Comparison of ENCODE assay signal across 1 cellular context in genomic region chr13:98202026-98202425, GRCh38.
TF ChIP-seq lines count a peak whose summit lies in the region.

No MANE protein-coding gene starts in this region.

TF ChIP-seq in HepG2, 621 proteins besides CTCF, POLR2A, EP300 and RAD21 (continued from another document and continues in another):
- TF ChIP-seq, protein P1, sequence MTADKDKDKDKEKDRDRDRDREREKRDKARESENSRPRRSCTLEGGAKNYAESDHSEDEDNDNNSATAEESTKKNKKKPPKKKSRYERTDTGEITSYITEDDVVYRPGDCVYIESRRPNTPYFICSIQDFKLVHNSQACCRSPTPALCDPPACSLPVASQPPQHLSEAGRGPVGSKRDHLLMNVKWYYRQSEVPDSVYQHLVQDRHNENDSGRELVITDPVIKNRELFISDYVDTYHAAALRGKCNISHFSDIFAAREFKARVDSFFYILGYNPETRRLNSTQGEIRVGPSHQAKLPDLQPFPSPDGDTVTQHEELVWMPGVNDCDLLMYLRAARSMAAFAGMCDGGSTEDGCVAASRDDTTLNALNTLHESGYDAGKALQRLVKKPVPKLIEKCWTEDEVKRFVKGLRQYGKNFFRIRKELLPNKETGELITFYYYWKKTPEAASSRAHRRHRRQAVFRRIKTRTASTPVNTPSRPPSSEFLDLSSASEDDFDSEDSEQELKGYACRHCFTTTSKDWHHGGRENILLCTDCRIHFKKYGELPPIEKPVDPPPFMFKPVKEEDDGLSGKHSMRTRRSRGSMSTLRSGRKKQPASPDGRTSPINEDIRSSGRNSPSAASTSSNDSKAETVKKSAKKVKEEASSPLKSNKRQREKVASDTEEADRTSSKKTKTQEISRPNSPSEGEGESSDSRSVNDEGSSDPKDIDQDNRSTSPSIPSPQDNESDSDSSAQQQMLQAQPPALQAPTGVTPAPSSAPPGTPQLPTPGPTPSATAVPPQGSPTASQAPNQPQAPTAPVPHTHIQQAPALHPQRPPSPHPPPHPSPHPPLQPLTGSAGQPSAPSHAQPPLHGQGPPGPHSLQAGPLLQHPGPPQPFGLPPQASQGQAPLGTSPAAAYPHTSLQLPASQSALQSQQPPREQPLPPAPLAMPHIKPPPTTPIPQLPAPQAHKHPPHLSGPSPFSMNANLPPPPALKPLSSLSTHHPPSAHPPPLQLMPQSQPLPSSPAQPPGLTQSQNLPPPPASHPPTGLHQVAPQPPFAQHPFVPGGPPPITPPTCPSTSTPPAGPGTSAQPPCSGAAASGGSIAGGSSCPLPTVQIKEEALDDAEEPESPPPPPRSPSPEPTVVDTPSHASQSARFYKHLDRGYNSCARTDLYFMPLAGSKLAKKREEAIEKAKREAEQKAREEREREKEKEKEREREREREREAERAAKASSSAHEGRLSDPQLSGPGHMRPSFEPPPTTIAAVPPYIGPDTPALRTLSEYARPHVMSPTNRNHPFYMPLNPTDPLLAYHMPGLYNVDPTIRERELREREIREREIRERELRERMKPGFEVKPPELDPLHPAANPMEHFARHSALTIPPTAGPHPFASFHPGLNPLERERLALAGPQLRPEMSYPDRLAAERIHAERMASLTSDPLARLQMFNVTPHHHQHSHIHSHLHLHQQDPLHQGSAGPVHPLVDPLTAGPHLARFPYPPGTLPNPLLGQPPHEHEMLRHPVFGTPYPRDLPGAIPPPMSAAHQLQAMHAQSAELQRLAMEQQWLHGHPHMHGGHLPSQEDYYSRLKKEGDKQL (CRISPR knock-in tag; IDR thresholded peaks at IDR 0.05; ENCODE audit: low read depth), result no peak
- TF ChIP-seq, protein P2, sequence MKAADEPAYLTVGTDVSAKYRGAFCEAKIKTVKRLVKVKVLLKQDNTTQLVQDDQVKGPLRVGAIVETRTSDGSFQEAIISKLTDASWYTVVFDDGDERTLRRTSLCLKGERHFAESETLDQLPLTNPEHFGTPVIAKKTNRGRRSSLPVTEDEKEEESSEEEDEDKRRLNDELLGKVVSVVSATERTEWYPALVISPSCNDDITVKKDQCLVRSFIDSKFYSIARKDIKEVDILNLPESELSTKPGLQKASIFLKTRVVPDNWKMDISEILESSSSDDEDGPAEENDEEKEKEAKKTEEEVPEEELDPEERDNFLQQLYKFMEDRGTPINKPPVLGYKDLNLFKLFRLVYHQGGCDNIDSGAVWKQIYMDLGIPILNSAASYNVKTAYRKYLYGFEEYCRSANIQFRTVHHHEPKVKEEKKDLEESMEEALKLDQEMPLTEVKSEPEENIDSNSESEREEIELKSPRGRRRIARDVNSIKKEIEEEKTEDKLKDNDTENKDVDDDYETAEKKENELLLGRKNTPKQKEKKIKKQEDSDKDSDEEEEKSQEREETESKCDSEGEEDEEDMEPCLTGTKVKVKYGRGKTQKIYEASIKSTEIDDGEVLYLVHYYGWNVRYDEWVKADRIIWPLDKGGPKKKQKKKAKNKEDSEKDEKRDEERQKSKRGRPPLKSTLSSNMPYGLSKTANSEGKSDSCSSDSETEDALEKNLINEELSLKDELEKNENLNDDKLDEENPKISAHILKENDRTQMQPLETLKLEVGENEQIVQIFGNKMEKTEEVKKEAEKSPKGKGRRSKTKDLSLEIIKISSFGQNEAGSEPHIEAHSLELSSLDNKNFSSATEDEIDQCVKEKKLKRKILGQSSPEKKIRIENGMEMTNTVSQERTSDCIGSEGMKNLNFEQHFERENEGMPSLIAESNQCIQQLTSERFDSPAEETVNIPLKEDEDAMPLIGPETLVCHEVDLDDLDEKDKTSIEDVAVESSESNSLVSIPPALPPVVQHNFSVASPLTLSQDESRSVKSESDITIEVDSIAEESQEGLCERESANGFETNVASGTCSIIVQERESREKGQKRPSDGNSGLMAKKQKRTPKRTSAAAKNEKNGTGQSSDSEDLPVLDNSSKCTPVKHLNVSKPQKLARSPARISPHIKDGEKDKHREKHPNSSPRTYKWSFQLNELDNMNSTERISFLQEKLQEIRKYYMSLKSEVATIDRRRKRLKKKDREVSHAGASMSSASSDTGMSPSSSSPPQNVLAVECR (CRISPR knock-in tag; IDR thresholded peaks at IDR 0.05; ENCODE audit: borderline replicate concordance), result peak; percentile 34; the same call in 1 of the 2 replicates
- TF ChIP-seq PITX1 (CRISPR knock-in tag; IDR thresholded peaks at IDR 0.05) (peak; percentile 47; the same call in 1 of the 2 replicates), ESRRA (CRISPR knock-in tag; IDR thresholded peaks at IDR 0.05; ENCODE audit: low read depth) (peak; percentile 80; the same call in 1 of the 2 replicates), RCOR2 (CRISPR knock-in tag; IDR thresholded peaks at IDR 0.05) (peak; percentile 32; the same call in 1 of the 2 replicates), ZNF205 (CRISPR knock-in tag; IDR thresholded peaks at IDR 0.05) (0 out of 2 replicates have a peak, but pooled peaks have one; percentile 36), HOXA7 (CRISPR knock-in tag; IDR thresholded peaks at IDR 0.05) (no peak), ZNF280D (CRISPR knock-in tag; IDR thresholded peaks at IDR 0.05) (peak; percentile 31; the same call in 1 of the 2 replicates), TFE3 (CRISPR knock-in tag; IDR thresholded peaks at IDR 0.05) (0 out of 2 replicates have a peak, but pooled peaks have one; percentile 37), MTERF4 (CRISPR knock-in tag; IDR thresholded peaks at IDR 0.05) (no peak), SCMH1 (CRISPR knock-in tag; IDR thresholded peaks at IDR 0.05; ENCODE audit: borderline replicate concordance) (no peak), HDAC2 (CRISPR knock-in tag; IDR thresholded peaks at IDR 0.05) (peak; percentile 49; the same call in 1 of the 2 replicates), HNRNPL (IDR thresholded peaks at IDR 0.05; ENCODE audit: low read depth, low read length) (0 out of 2 replicates have a peak, but pooled peaks have one; percentile 34), MIER2 (CRISPR knock-in tag; IDR thresholded peaks at IDR 0.05) (no peak), TBX2 (CRISPR knock-in tag; IDR thresholded peaks at IDR 0.05; ENCODE audit: borderline replicate concordance) (peak; percentile 64; the same call in 1 of the 2 replicates), RFX1 (IDR thresholded peaks at IDR 0.05) (no peak), ZNF788 (CRISPR knock-in tag; IDR thresholded peaks at IDR 0.05; ENCODE audit: borderline replicate concordance) (peak; percentile 37; the same call in 1 of the 2 replicates), SAP130 (CRISPR knock-in tag; IDR thresholded peaks at IDR 0.05; ENCODE audit: low read depth) (peak; percentile 46), ERF (CRISPR knock-in tag; IDR thresholded peaks at IDR 0.05) (0 out of 2 replicates have a peak, but pooled peaks have one; percentile 31), ZNF614 (CRISPR knock-in tag; IDR thresholded peaks at IDR 0.05; ENCODE audit: borderline replicate concordance) (peak; percentile 53; the same call in 1 of the 2 replicates), HDAC1 (CRISPR knock-in tag; IDR thresholded peaks at IDR 0.05) (0 out of 2 replicates have a peak, but pooled peaks have one; percentile 31), NFAT5 (CRISPR knock-in tag; IDR thresholded peaks at IDR 0.05) (no peak), NR2F2 (IDR thresholded peaks at IDR 0.05; ENCODE audit: borderline replicate concordance, low read depth) (peak; percentile 76), TAF1 (CRISPR knock-in tag; IDR thresholded peaks at IDR 0.05) (no peak), ZNF331 (CRISPR knock-in tag; IDR thresholded peaks at IDR 0.05) (peak; percentile 23; the same call in 1 of the 2 replicates), CC2D1A (CRISPR knock-in tag; IDR thresholded peaks at IDR 0.05) (no peak), AHR (CRISPR knock-in tag; IDR thresholded peaks at IDR 0.05) (no peak), NR2C2 (CRISPR knock-in tag; IDR thresholded peaks at IDR 0.05; ENCODE audit: borderline replicate concordance) (peak; percentile 93), HOXA3 (CRISPR knock-in tag; IDR thresholded peaks at IDR 0.05) (peak; percentile 37; the same call in 1 of the 2 replicates), GABPB1 (CRISPR knock-in tag; IDR thresholded peaks at IDR 0.05) (peak; percentile 51)
- TF ChIP-seq, protein P3, sequence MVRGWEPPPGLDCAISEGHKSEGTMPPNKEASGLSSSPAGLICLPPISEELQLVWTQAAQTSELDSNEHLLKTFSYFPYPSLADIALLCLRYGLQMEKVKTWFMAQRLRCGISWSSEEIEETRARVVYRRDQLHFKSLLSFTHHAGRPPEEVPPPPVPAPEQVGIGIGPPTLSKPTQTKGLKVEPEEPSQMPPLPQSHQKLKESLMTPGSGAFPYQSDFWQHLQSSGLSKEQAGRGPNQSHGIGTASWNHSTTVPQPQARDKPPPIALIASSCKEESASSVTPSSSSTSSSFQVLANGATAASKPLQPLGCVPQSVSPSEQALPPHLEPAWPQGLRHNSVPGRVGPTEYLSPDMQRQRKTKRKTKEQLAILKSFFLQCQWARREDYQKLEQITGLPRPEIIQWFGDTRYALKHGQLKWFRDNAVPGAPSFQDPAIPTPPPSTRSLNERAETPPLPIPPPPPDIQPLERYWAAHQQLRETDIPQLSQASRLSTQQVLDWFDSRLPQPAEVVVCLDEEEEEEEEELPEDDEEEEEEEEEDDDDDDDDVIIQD (CRISPR knock-in tag; IDR thresholded peaks at IDR 0.05; ENCODE audit: low read depth), result peak; percentile 19; the same call in 1 of the 2 replicates
